In the genomic region with DNA sequence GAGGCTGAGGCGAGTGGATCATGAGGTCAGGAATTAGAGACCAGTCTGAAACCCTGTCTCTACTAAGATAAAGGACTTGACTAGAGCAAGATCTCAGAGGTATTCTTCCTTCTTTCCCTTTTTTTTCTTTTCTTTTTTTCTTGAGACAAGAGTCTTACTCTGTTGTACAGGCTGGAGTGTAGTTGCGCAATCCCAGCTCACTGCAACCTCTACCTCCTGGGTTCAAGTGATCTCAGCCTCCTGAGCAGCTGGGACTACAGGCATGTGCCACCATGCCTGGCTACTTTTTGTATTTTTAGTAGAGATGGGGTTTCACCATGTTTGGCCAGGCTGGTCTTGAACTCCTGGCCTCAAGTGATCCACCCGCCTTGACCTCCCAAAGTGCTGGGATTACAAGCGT, we compare ENCODE assay signal across 2 cellular contexts. TPM values are rescaled to one million over a fixed set of nuclear protein-coding genes. Genes with fewer than 3 reads are reported as not detected.
"Had no signal": no experiment of that assay in that cellular context is flagged by ENCODE, and none has a peak within 500 bp of the region (broad histone marks: within the 10 kb centered on the region; RNA-seq: fewer than 3 reads in every experiment).

No MANE protein-coding gene starts in this region.

RNA-seq across cellular contexts. Expression of a gene that starts 37.0 kb away (rescaled TPM):
- total RNA-seq: H4, HT-29 had no signal
